1 cellular context compared by ENCODE assay signal in the genomic region with DNA sequence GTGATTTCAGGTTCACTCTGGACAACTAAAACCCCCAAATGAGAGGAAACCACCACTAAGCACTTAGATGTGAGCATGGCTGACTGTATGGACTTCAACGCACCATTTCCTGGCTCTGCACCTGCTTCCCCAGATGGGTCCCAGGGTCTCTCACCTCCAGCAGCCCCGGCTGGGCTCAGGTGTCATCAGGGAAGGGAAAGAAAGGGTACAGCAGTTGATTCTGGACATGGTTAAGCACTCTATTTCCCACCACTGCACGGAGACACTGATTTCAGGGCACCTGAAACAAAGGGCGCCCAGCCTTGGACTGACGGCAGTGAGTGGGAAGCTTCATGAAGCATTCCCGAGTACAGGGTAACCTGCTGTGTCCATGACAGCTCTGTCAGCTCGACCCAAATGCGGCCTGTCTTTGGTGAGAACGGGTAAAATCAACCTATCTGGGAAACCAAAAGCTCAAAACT.
TF ChIP-seq lines count a peak whose summit lies in the region.

No MANE protein-coding gene starts in this region.

TF ChIP-seq in HepG2, 621 proteins besides CTCF, POLR2A, EP300 and RAD21 (continued from another document):
- TF ChIP-seq ZNF652 (CRISPR knock-in tag; IDR thresholded peaks at IDR 0.05; ENCODE audit: borderline replicate concordance, low read depth) (no peak), ZNF224 (CRISPR knock-in tag; IDR thresholded peaks at IDR 0.05) (no peak), POLR2AphosphoS5 (IDR thresholded peaks at IDR 0.05; ENCODE audit: low read depth, low read length) (no peak), ZSCAN31 (CRISPR knock-in tag; IDR thresholded peaks at IDR 0.05; ENCODE audit: low read depth) (no peak), RFXANK (CRISPR knock-in tag; IDR thresholded peaks at IDR 0.05) (no peak), TBX3 (IDR thresholded peaks at IDR 0.05; ENCODE audit: borderline replicate concordance) (no peak), ZNF484 (CRISPR knock-in tag; IDR thresholded peaks at IDR 0.05; ENCODE audit: borderline replicate concordance, low read depth) (no peak), TGIF2 (CRISPR knock-in tag; IDR thresholded peaks at IDR 0.05) (no peak), ZNF205 (CRISPR knock-in tag; IDR thresholded peaks at IDR 0.05) (no peak), NAIF1 (CRISPR knock-in tag; IDR thresholded peaks at IDR 0.05; ENCODE audit: borderline replicate concordance) (no peak), ESRRA (CRISPR knock-in tag; IDR thresholded peaks at IDR 0.05; ENCODE audit: low read depth) (no peak), SMAD9 (CRISPR knock-in tag; IDR thresholded peaks at IDR 0.05) (no peak), ARHGAP35 (CRISPR knock-in tag; IDR thresholded peaks at IDR 0.05; ENCODE audit: borderline replicate concordance) (no peak), ZNF543 (CRISPR knock-in tag; IDR thresholded peaks at IDR 0.05) (no peak), ZFP36L1 (CRISPR knock-in tag; IDR thresholded peaks at IDR 0.05) (no peak), ZNF577 (CRISPR knock-in tag; IDR thresholded peaks at IDR 0.05; ENCODE audit: borderline replicate concordance, low read depth) (no peak), ATRX (CRISPR knock-in tag; IDR thresholded peaks at IDR 0.05; ENCODE audit: borderline replicate concordance) (no peak)
- TF ChIP-seq, protein P1, sequence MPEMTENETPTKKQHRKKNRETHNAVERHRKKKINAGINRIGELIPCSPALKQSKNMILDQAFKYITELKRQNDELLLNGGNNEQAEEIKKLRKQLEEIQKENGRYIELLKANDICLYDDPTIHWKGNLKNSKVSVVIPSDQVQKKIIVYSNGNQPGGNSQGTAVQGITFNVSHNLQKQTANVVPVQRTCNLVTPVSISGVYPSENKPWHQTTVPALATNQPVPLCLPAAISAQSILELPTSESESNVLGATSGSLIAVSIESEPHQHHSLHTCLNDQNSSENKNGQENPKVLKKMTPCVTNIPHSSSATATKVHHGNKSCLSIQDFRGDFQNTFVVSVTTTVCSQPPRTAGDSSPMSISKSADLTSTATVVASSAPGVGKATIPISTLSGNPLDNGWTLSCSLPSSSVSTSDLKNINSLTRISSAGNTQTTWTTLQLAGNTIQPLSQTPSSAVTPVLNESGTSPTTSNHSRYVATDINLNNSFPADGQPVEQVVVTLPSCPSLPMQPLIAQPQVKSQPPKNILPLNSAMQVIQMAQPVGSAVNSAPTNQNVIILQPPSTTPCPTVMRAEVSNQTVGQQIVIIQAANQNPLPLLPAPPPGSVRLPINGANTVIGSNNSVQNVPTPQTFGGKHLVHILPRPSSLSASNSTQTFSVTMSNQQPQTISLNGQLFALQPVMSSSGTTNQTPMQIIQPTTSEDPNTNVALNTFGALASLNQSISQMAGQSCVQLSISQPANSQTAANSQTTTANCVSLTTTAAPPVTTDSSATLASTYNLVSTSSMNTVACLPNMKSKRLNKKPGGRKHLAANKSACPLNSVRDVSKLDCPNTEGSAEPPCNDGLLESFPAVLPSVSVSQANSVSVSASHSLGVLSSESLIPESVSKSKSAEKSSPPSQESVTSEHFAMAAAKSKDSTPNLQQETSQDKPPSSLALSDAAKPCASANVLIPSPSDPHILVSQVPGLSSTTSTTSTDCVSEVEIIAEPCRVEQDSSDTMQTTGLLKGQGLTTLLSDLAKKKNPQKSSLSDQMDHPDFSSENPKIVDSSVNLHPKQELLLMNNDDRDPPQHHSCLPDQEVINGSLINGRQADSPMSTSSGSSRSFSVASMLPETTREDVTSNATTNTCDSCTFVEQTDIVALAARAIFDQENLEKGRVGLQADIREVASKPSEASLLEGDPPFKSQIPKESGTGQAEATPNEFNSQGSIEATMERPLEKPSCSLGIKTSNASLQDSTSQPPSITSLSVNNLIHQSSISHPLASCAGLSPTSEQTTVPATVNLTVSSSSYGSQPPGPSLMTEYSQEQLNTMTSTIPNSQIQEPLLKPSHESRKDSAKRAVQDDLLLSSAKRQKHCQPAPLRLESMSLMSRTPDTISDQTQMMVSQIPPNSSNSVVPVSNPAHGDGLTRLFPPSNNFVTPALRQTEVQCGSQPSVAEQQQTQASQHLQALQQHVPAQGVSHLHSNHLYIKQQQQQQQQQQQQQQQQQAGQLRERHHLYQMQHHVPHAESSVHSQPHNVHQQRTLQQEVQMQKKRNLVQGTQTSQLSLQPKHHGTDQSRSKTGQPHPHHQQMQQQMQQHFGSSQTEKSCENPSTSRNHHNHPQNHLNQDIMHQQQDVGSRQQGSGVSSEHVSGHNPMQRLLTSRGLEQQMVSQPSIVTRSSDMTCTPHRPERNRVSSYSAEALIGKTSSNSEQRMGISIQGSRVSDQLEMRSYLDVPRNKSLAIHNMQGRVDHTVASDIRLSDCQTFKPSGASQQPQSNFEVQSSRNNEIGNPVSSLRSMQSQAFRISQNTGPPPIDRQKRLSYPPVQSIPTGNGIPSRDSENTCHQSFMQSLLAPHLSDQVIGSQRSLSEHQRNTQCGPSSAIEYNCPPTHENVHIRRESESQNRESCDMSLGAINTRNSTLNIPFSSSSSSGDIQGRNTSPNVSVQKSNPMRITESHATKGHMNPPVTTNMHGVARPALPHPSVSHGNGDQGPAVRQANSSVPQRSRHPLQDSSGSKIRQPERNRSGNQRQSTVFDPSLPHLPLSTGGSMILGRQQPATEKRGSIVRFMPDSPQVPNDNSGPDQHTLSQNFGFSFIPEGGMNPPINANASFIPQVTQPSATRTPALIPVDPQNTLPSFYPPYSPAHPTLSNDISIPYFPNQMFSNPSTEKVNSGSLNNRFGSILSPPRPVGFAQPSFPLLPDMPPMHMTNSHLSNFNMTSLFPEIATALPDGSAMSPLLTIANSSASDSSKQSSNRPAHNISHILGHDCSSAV (CRISPR knock-in tag; IDR thresholded peaks at IDR 0.05; ENCODE audit: borderline replicate concordance), result no peak
- TF ChIP-seq, protein P2, sequence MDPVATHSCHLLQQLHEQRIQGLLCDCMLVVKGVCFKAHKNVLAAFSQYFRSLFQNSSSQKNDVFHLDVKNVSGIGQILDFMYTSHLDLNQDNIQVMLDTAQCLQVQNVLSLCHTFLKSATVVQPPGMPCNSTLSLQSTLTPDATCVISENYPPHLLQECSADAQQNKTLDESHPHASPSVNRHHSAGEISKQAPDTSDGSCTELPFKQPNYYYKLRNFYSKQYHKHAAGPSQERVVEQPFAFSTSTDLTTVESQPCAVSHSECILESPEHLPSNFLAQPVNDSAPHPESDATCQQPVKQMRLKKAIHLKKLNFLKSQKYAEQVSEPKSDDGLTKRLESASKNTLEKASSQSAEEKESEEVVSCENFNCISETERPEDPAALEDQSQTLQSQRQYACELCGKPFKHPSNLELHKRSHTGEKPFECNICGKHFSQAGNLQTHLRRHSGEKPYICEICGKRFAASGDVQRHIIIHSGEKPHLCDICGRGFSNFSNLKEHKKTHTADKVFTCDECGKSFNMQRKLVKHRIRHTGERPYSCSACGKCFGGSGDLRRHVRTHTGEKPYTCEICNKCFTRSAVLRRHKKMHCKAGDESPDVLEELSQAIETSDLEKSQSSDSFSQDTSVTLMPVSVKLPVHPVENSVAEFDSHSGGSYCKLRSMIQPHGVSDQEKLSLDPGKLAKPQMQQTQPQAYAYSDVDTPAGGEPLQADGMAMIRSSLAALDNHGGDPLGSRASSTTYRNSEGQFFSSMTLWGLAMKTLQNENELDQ (CRISPR knock-in tag; IDR thresholded peaks at IDR 0.05; ENCODE audit: borderline replicate concordance), result no peak
TF ChIP-seq in HepG2: peak in this region for 0.
